ENCODE assay signal across 9 cellular contexts in genomic region chr15:63238796-63239195, GRCh38. TPM values are rescaled to one million over a fixed set of nuclear protein-coding genes. Genes with fewer than 3 reads are reported as not detected.
DNase-seq lines count a peak whose midpoint lies in the region; ATAC-seq and TF ChIP-seq lines count a peak whose summit lies in the region.
"Had no signal": no experiment of that assay in that cellular context is flagged by ENCODE, and none has a peak within 500 bp of the region (broad histone marks: within the 10 kb centered on the region; RNA-seq: fewer than 3 reads in every experiment).

No MANE protein-coding gene starts in this region.

- no peak overlapping the region for H3K27ac ChIP-seq in naive thymus-derived CD4-positive, alpha-beta T cell (ENCODE audit: low read depth, low read length)
- H3K27ac ChIP-seq in aorta (ENCODE audit: low read depth in 1 of 2, low read length in 2 of 2) (no peak overlapping the region), coronary artery (peak overlapping the region in 1 of 2 donors; percentile 7)
- H3K27ac ChIP-seq: SK-N-MC had no signal

- H3K4me3 ChIP-seq in naive thymus-derived CD4-positive, alpha-beta T cell (ENCODE audit: low read length), result no peak overlapping the region
- H3K4me3 ChIP-seq in aorta (ENCODE audit: low read length in 2 of 2) (no peak overlapping the region), coronary artery (no peak overlapping the region)
- H3K4me3 ChIP-seq: SK-N-MC had no signal

- no peak overlapping the region for H3K4me3 Mint-ChIP-seq in activated CD4-positive, alpha-beta memory T cell treated with anti-CD3 and anti-CD28 coated beads, Interleukin-2, amount 10 ng/mL, durations not matched to agents 7 days and 5 days
- H3K4me3 Mint-ChIP-seq in naive thymus-derived CD4-positive, alpha-beta T cell, result no peak overlapping the region

- ATAC-seq in HG02981 (IDR thresholded peaks at IDR 0.05; ENCODE audit: unreplicated experiment), result peak; percentile 62
- ATAC-seq in naive thymus-derived CD4-positive, alpha-beta T cell, result peak; percentile 46
- no peak for ATAC-seq in aorta (ENCODE audit: low FRiP score)
- no peak for ATAC-seq in GM18870 (IDR thresholded peaks at IDR 0.05; ENCODE audit: unreplicated experiment)
- ATAC-seq in HG03097 (IDR thresholded peaks at IDR 0.05; ENCODE audit: low FRiP score, unreplicated experiment), result no peak

- H3K4me1 Mint-ChIP-seq in activated CD4-positive, alpha-beta memory T cell treated with anti-CD3 and anti-CD28 coated beads, Interleukin-2, amount 10 ng/mL, durations not matched to agents 7 days and 5 days, result peaks cover 46% of the 10 kb centered on the region
- H3K4me1 Mint-ChIP-seq in naive thymus-derived CD4-positive, alpha-beta T cell, result peaks cover 44 to 90% (median 74%) of the 10 kb centered on the region in 7 donors

- WGBS in aorta, 2 donors, result 0 to 8% methylated on average over 1 of the region's 1 CpG

- H3K9me3 ChIP-seq in naive thymus-derived CD4-positive, alpha-beta T cell (ENCODE audit: control insufficient read depth in 2 of 3, low read length in 3 of 3), result no peaks in the 10 kb centered on the region
- H3K9me3 ChIP-seq in aorta (ENCODE audit: control insufficient read depth, low read length), result no peaks in the 10 kb centered on the region

- peak; percentile 33 for DNase-seq in GM13977 (ENCODE audit: low spot score)
- peak; percentile 39 for DNase-seq in activated CD4-positive, alpha-beta memory T cell treated with anti-CD3 and anti-CD28 coated beads, Interleukin-2, amount 10 ng/mL, durations not matched to agents 7 days and 5 days
- DNase-seq in naive thymus-derived CD4-positive, alpha-beta T cell, result no peak
- no peak for DNase-seq in aorta
- DNase-seq in coronary artery (ENCODE audit: low spot score), result no peak

- peaks cover 2% of the 10 kb centered on the region for H3K9me3 Mint-ChIP-seq in activated CD4-positive, alpha-beta memory T cell treated with anti-CD3 and anti-CD28 coated beads, Interleukin-2, amount 10 ng/mL, durations not matched to agents 7 days and 5 days
- H3K9me3 Mint-ChIP-seq in naive thymus-derived CD4-positive, alpha-beta T cell, result peaks cover 0 to 3% (median 0%) of the 10 kb centered on the region in 11 donors

- POLR2A ChIA-PET in activated CD4-positive, alpha-beta memory T cell treated with anti-CD3 and anti-CD28 coated beads, Interleukin-2, amount 10 ng/mL, durations not matched to agents 7 days and 5 days (lab: Charles Lee), result interaction anchor here (0.7 to 1.8 kb wide), 8 partner anchors 17 to 84 kb away, joined by 3 to 9 read pairs (median 3); partner anchors contain the start of gene RPS27L
- POLR2A ChIA-PET in naive thymus-derived CD4-positive, alpha-beta T cell (lab: Charles Lee), result interaction anchor here (0.6 to 2.8 kb wide), 4 partner anchors 13 to 81 kb away, joined by 3 to 8 read pairs (median 4); partner anchors contain the start of gene RPS27L

- intact Hi-C loops in naive thymus-derived CD4-positive, alpha-beta T cell (cut with micrococcal nuclease), result no loop called here
- intact Hi-C loops in aorta (cut with DNase I), result no loop called here

- in situ Hi-C loops in GM13977 (cut with MboI; ENCODE audit: low pct_unique_long_range_greater_than_20kb, low sequenced_read_pairs, unreplicated experiment), result no loop called here

- peaks cover 39% of the 10 kb centered on the region for H3K36me3 Mint-ChIP-seq in activated CD4-positive, alpha-beta memory T cell treated with anti-CD3 and anti-CD28 coated beads, Interleukin-2, amount 10 ng/mL, durations not matched to agents 7 days and 5 days (ENCODE audit: low read depth)
- peaks cover 6 to 41% (median 17%) of the 10 kb centered on the region in 5 donors for H3K36me3 Mint-ChIP-seq in naive thymus-derived CD4-positive, alpha-beta T cell

- H3K27me3 Mint-ChIP-seq in activated CD4-positive, alpha-beta memory T cell treated with anti-CD3 and anti-CD28 coated beads, Interleukin-2, amount 10 ng/mL, durations not matched to agents 7 days and 5 days, result no peaks in the 10 kb centered on the region
- no peaks in the 10 kb centered on the region for H3K27me3 Mint-ChIP-seq in naive thymus-derived CD4-positive, alpha-beta T cell

- no peak for TF ChIP-seq CTCF in GM13977 (IDR thresholded peaks at IDR 0.05; ENCODE audit: extremely low read depth, insufficient read depth, missing control alignments)
- no peak for TF ChIP-seq CTCF in coronary artery (IDR thresholded peaks at IDR 0.05)

- CTCF ChIA-PET in activated CD4-positive, alpha-beta memory T cell treated with anti-CD3 and anti-CD28 coated beads, Interleukin-2, amount 10 ng/mL, durations not matched to agents 7 days and 5 days (lab: Charles Lee), result interaction anchor here (0.7 to 1.5 kb wide), 5 partner anchors 21 to 82 kb away, joined by 3 read pairs; partner anchors contain the start of gene RPS27L
- CTCF ChIA-PET in naive thymus-derived CD4-positive, alpha-beta T cell (lab: Charles Lee), result interaction anchor here (1.0 kb wide), 1 partner anchor 10 kb away, joined by 11 read pairs; no protein-coding TSS in a partner anchor

- H3K27me3 ChIP-seq in naive thymus-derived CD4-positive, alpha-beta T cell (ENCODE audit: control insufficient read depth in 2 of 2, insufficient read depth in 2 of 2, low read length in 2 of 2), result no peaks in the 10 kb centered on the region
- H3K27me3 ChIP-seq in aorta (ENCODE audit: control insufficient read depth in 1 of 2, insufficient read depth in 2 of 2, low read length in 1 of 2), result no peaks in the 10 kb centered on the region

- no peak overlapping the region for H3K27ac Mint-ChIP-seq in activated CD4-positive, alpha-beta memory T cell treated with anti-CD3 and anti-CD28 coated beads, Interleukin-2, amount 10 ng/mL, durations not matched to agents 7 days and 5 days
- H3K27ac Mint-ChIP-seq in naive thymus-derived CD4-positive, alpha-beta T cell, result peak overlapping the region in 1 of 9 donors; percentile 59

- no peaks in the 10 kb centered on the region for H3K36me3 ChIP-seq in naive thymus-derived CD4-positive, alpha-beta T cell (ENCODE audit: control insufficient read depth in 2 of 3, insufficient read depth in 3 of 3, low read length in 3 of 3)
- no peaks in the 10 kb centered on the region for H3K36me3 ChIP-seq in aorta (ENCODE audit: control insufficient read depth in 1 of 2, insufficient read depth in 2 of 2, low read length in 1 of 2)

- H3K4me1 ChIP-seq in naive thymus-derived CD4-positive, alpha-beta T cell (ENCODE audit: control insufficient read depth in 2 of 2, insufficient read depth in 2 of 2, low read length in 2 of 2), result peaks cover 19 to 35% of the 10 kb centered on the region in 2 donors
- H3K4me1 ChIP-seq in aorta (ENCODE audit: control insufficient read depth in 1 of 2, insufficient read depth in 2 of 2, low read length in 2 of 2), result peaks cover 0 to 2% of the 10 kb centered on the region in 2 donors

RNA-seq across cellular contexts. Expression of gene APH1B, which starts 38.6 kb away (rescaled TPM):
- 10 to 100 TPM; 10.1 to 10.6 TPM for total RNA-seq in activated CD4-positive, alpha-beta memory T cell treated with anti-CD3 and anti-CD28 coated beads, Interleukin-2, amount 10 ng/mL, durations not matched to agents 7 days and 5 days
- 10 to 100 TPM in 4 of 5 experiments, 1 to 10 TPM in 1; 9.9 to 29.9 (median 17.6) TPM for total RNA-seq in naive thymus-derived CD4-positive, alpha-beta T cell
- 10 to 100 TPM; 10.9 to 11.4 TPM for polyA plus RNA-seq in naive thymus-derived CD4-positive, alpha-beta T cell
- total RNA-seq in aorta, result 10 to 100 TPM; 24.1 to 28.4 TPM
- 10 to 100 TPM in 1 of 2 donors, 1 to 10 TPM in 1; 3.0 to 13.4 TPM for polyA plus RNA-seq in aorta

RNA-seq across cellular contexts. Expression of gene RAB8B, which starts 49.4 kb away (rescaled TPM):
- 100 to 1,000 TPM; 133 to 139 TPM for total RNA-seq in activated CD4-positive, alpha-beta memory T cell treated with anti-CD3 and anti-CD28 coated beads, Interleukin-2, amount 10 ng/mL, durations not matched to agents 7 days and 5 days
- 100 to 1,000 TPM in 1 of 5 experiments, 10 to 100 TPM in 4; 37.2 to 100 (median 71.3) TPM for total RNA-seq in naive thymus-derived CD4-positive, alpha-beta T cell
- polyA plus RNA-seq in naive thymus-derived CD4-positive, alpha-beta T cell, result 10 to 100 TPM; 30.4 to 32.0 TPM
- total RNA-seq in aorta, result 10 to 100 TPM; 40.6 to 47.9 TPM
- 10 to 100 TPM; 14.8 to 18.7 TPM for polyA plus RNA-seq in aorta

Comparison
In these comparisons a context has a peak if more than half of its experiments do, and no peak if none do; other contexts are left out.
1. DNase-seq: peak in GM13977 (single experiment) and activated CD4-positive, alpha-beta memory T cell treated with anti-CD3 and anti-CD28 coated beads, Interleukin-2, amount 10 ng/mL, durations not matched to agents 7 days and 5 days (single experiment); none in naive thymus-derived CD4-positive, alpha-beta T cell (0 of 9), aorta (0 of 2) and coronary artery (single experiment).
2. ATAC-seq: peak in HG02981 (single experiment) and naive thymus-derived CD4-positive, alpha-beta T cell (single experiment); none in aorta (single experiment), GM18870 (single experiment) and HG03097 (single experiment).